In the genomic region with DNA sequence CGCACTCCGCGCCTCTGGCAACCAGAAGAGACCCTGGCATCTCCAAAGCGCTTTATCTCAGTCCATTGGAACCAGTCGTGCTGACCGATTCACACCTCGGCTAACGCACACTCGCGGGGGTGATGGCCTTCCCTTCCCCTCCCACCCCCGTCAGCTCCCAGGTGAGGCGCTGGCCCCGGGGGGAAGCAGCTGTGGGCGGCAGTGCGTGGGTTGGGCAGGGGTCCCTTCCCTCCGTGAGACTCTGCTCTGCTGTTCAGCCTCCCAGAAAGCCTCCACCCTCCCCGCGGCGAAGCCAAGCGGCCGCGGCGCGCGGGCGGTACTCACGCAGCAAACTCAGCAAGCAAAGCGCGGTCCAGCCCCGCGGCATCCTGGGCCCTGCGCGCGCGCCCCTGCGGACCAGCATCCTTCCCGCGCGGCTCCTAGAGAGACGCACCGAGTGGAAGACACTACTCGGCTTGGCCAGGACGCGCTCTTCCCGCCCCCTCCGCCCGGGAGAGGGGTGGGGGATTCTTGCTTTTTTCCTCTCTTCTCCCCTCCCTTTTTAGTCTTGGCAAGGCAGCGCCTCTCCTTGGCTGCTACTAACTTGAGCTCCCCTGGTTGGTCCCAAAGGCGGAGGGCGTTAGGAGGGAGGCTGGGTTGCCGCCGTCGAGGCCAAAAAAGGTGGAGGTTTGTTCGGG, we compare ENCODE assay signal across 8 cellular contexts. TPM values are rescaled to one million over a fixed set of nuclear protein-coding genes. Genes with fewer than 3 reads are reported as not detected.
DNase-seq lines count a peak whose midpoint lies in the region; ATAC-seq and TF ChIP-seq lines count a peak whose summit lies in the region.

A gene with protein sequence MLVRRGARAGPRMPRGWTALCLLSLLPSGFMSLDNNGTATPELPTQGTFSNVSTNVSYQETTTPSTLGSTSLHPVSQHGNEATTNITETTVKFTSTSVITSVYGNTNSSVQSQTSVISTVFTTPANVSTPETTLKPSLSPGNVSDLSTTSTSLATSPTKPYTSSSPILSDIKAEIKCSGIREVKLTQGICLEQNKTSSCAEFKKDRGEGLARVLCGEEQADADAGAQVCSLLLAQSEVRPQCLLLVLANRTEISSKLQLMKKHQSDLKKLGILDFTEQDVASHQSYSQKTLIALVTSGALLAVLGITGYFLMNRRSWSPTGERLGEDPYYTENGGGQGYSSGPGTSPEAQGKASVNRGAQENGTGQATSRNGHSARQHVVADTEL (minus strand): TSS at position 448 of the 677 bp plus-strand sequence. CDS start 45 bp downstream, at position 403.

- H3K27ac ChIP-seq in cardiac muscle cell: no peak within 1 kb of the TSS

- peak; percentile 79 to 80 for ATAC-seq in activated T-cell treated with anti-CD3 and anti-CD28 coated beads, Interleukin-2, amount 50 U/mL, for 72 hours (replicated peaks in 1 of 2)

- TF ChIP-seq CTCF in cardiac muscle cell (IDR thresholded peaks at IDR 0.05; ENCODE audit: low read depth, low read length) (no peak), progenitor cell of endocrine pancreas (IDR thresholded peaks at IDR 0.05; ENCODE audit: unreplicated experiment) (no peak)

- DNase-seq in DMS 273 (lab: John Stamatoyannopoulos, UW; ENCODE audit: unreplicated experiment) (peak; percentile 70), DMS 273 treated with DMSO at 0.1 percent for 48 hours (lab: John Stamatoyannopoulos, UW) (no peak), cardiac muscle cell (ENCODE audit: low read depth in 1 of 2, low spot score in 1 of 2) (peak; percentile 36 to 45), progenitor cell of endocrine pancreas (ENCODE audit: low spot score, unreplicated experiment) (no peak), HPDE6-E6E7 (ENCODE audit: extremely low spot score) (no peak), SIG-M5 (lab: John Stamatoyannopoulos, UW) (no peak), AG08395 (ENCODE audit: low spot score) (no peak)
- peak; percentile 41 to 42 for DNase-seq in activated T-cell treated with anti-CD3 and anti-CD28 coated beads, Interleukin-2, amount 50 U/mL, for 72 hours

- no peaks in the 10 kb centered on the region for H3K9me3 ChIP-seq in cardiac muscle cell (ENCODE audit: low read depth)

- H3K27me3 ChIP-seq in cardiac muscle cell: peaks cover 66% of the 10 kb centered on the region

- no peaks in the 10 kb centered on the region for H3K4me1 ChIP-seq in cardiac muscle cell (ENCODE audit: low read depth)

- peaks cover 17% of the 10 kb centered on the region for H3K4me1 Mint-ChIP-seq in activated T-cell treated with anti-CD3 and anti-CD28 coated beads, Interleukin-2, amount 50 U/mL, for 72 hours (ENCODE audit: low read depth)
- H3K4me1 Mint-ChIP-seq in progenitor cell of endocrine pancreas (ENCODE audit: low read depth): peaks cover 4% of the 10 kb centered on the region

- no peaks in the 10 kb centered on the region for H3K36me3 Mint-ChIP-seq in activated T-cell treated with anti-CD3 and anti-CD28 coated beads, Interleukin-2, amount 50 U/mL, for 72 hours (ENCODE audit: insufficient read depth in 2 of 2)
- peaks cover 1% of the 10 kb centered on the region for H3K36me3 Mint-ChIP-seq in progenitor cell of endocrine pancreas (ENCODE audit: insufficient read depth)

- H3K27me3 Mint-ChIP-seq in activated T-cell treated with anti-CD3 and anti-CD28 coated beads, Interleukin-2, amount 50 U/mL, for 72 hours (ENCODE audit: low read depth): peaks cover 56% of the 10 kb centered on the region
- peaks cover 67% of the 10 kb centered on the region for H3K27me3 Mint-ChIP-seq in progenitor cell of endocrine pancreas

- H3K4me3 Mint-ChIP-seq in activated T-cell treated with anti-CD3 and anti-CD28 coated beads, Interleukin-2, amount 50 U/mL, for 72 hours: peak within 1 kb of the TSS; percentile 75 to 80
- H3K4me3 Mint-ChIP-seq in progenitor cell of endocrine pancreas (ENCODE audit: low read depth): peak within 1 kb of the TSS; percentile 38

- no peaks in the 10 kb centered on the region for H3K9me3 Mint-ChIP-seq in activated T-cell treated with anti-CD3 and anti-CD28 coated beads, Interleukin-2, amount 50 U/mL, for 72 hours
- no peaks in the 10 kb centered on the region for H3K9me3 Mint-ChIP-seq in progenitor cell of endocrine pancreas (ENCODE audit: low read depth)

- H3K27ac Mint-ChIP-seq in activated T-cell treated with anti-CD3 and anti-CD28 coated beads, Interleukin-2, amount 50 U/mL, for 72 hours: no peak within 1 kb of the TSS
- H3K27ac Mint-ChIP-seq in progenitor cell of endocrine pancreas: no peak within 1 kb of the TSS

- H3K4me3 ChIP-seq in cardiac muscle cell: peak within 1 kb of the TSS; percentile 14

- H3K36me3 ChIP-seq in cardiac muscle cell: no peaks in the 10 kb centered on the region

RNA-seq across cellular contexts. Expression of the gene that starts here (rescaled TPM):
- total RNA-seq in activated T-cell treated with anti-CD3 and anti-CD28 coated beads, Interleukin-2, amount 50 U/mL, for 72 hours: under 1 TPM; 0.05 to 0.09 TPM
- total RNA-seq in cardiac muscle cell: 0.04 and 0.27 TPM in 2 replicates
- 0.29 and 0.94 TPM in 2 replicates for polyA plus RNA-seq in cardiac muscle cell
- 0.07 TPM in 1 of 2 replicates, not detected in the other for total RNA-seq in progenitor cell of endocrine pancreas

Comparison
In these comparisons a context has a peak if more than half of its experiments do, and no peak if none do; other contexts are left out.
1. Peak in DNase-seq and ATAC-seq in activated T-cell treated with anti-CD3 and anti-CD28 coated beads, Interleukin-2, amount 50 U/mL, for 72 hours; RNA of the gene not detected or under 1 TPM.
2. Peak in DNase-seq and H3K4me3 ChIP-seq in cardiac muscle cell; RNA of the gene not detected or under 1 TPM.